Comparison of ENCODE assay signal across 24 cellular contexts in genomic region chr4:28238756-28239155, GRCh38.
"Had no signal": no experiment of that assay in that cellular context is flagged by ENCODE, and none has a peak within 500 bp of the region (broad histone marks: within the 10 kb centered on the region; RNA-seq: fewer than 3 reads in every experiment).

No MANE protein-coding gene starts in this region.

- H3K27ac Mint-ChIP-seq: activated naive CD8-positive, alpha-beta T cell treated with anti-CD3 and anti-CD28 coated beads for 36 hours; effector memory CD8-positive, alpha-beta T cell; T-cell; T-helper 2 cell treated with Interferon-gamma antibody and Interleukin-4, amounts not matched to agents 5 μg/mL and 100 μg/mL, for 36 hours; type B pancreatic cell had no signal

- H3K27ac ChIP-seq: esophagus squamous epithelium, gastrocnemius medialis, left lung, testis, vagina, VCaP had no signal

- H3K4me3 Mint-ChIP-seq: activated naive CD8-positive, alpha-beta T cell treated with anti-CD3 and anti-CD28 coated beads for 36 hours; effector memory CD8-positive, alpha-beta T cell; T-cell; T-helper 2 cell treated with Interferon-gamma antibody and Interleukin-4, amounts not matched to agents 5 μg/mL and 100 μg/mL, for 36 hours; type B pancreatic cell had no signal

- H3K4me1 Mint-ChIP-seq: activated naive CD8-positive, alpha-beta T cell treated with anti-CD3 and anti-CD28 coated beads for 36 hours; T-cell had no signal

- H3K36me3 Mint-ChIP-seq: activated naive CD8-positive, alpha-beta T cell treated with anti-CD3 and anti-CD28 coated beads for 36 hours; T-cell; type B pancreatic cell had no signal

- ATAC-seq: activated CD4-positive, CD25-positive, alpha-beta regulatory T cell treated with anti-CD3 and anti-CD28 coated beads, Interleukin-2, amount 50 U/mL, for 24 hours; effector memory CD8-positive, alpha-beta T cell; gastrocnemius medialis; left lung; sciatic nerve; T-cell had no signal

- H3K27me3 Mint-ChIP-seq: activated naive CD8-positive, alpha-beta T cell treated with anti-CD3 and anti-CD28 coated beads for 36 hours; effector memory CD8-positive, alpha-beta T cell; T-cell; type B pancreatic cell had no signal

- DNase-seq: activated CD4-positive, alpha-beta T cell treated with anti-CD3 and anti-CD28 coated beads, Interleukin-2, amount 50 U/mL, for 1 hour; activated naive CD4-positive, alpha-beta T cell treated with Interleukin-2 at 50 U/mL for 16 hours; activated naive CD8-positive, alpha-beta T cell treated with anti-CD3 and anti-CD28 coated beads for 36 hours; activated T-cell treated with anti-CD3 and anti-CD28 coated beads, Interleukin-2, amount 50 U/mL, for 1 hour; caudate nucleus; effector memory CD8-positive, alpha-beta T cell; esophagus squamous epithelium; gastrocnemius medialis; hippocampal formation; kidney glomerular epithelial cell; left lung; posterior cingulate gyrus; stimulated activated CD4-positive, alpha-beta T cell treated with anti-CD3 and anti-CD28 coated beads, Interleukin-2, amount 100 ng/mL, for 48 hours; stimulated activated CD8-positive, alpha-beta memory T cell treated with anti-CD3 and anti-CD28 coated beads, Interleukin-4, amount 100 ng/mL, for 48 hours; stimulated activated naive CD4-positive, alpha-beta T cell; T-cell; testis had no signal

- H3K36me3 ChIP-seq: esophagus squamous epithelium, gastrocnemius medialis, left lung, vagina had no signal

- H3K4me3 ChIP-seq: esophagus squamous epithelium, gastrocnemius medialis, left lung, lung, testis, vagina had no signal

- H3K4me1 ChIP-seq: esophagus squamous epithelium, gastrocnemius medialis, left lung, testis, vagina had no signal

- H3K9me3 ChIP-seq: esophagus squamous epithelium, gastrocnemius medialis, left lung, testis, vagina had no signal

- H3K27me3 ChIP-seq: esophagus squamous epithelium, gastrocnemius medialis, left lung, testis, vagina had no signal
